ENCODE assay signal across 1 cellular context in the genomic region with DNA sequence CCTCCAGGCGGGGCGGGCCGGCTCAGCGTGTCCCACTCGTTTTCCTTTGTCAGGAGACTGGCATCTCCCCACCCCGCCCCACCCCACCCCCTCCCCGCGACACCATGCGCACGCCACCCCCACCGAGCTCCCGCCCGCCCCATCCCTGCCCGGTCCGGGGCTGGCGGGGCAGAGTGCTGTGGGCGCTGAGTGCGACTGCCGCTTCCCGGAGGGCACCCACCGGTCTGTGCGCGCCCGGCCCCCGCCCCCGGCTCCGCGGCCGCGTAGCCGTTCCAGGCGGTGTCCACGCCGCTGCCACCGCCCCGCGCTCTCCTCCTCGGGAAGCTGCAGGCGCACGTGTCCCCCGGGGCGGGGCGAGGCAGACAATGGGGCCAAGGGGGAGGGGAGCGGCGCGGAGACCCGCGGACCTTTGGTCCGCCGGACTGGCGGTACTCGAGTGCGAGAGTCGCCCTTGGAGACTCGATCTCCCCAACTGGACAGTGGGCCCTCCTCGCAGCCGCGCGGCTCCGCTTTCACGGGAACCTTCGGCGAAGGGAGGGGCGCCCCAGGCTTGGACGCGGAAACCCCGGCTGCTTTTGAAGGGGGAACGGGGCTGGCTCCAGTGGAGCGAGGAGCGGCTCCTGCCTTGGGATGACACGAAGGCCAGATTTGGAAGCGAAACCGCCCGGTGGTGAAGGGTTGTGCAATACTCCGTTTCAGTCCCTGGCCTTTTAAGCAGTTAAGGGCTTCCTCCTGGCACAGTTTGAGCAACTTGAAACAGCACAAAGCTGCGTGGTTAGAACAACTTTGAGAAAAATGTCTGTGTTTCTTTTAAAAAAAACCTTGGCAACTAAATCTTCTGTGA.
TF ChIP-seq lines count a peak whose summit lies in the region.

No MANE protein-coding gene starts in this region.

TF ChIP-seq in K562, 482 proteins besides CTCF, POLR2A, EP300 and RAD21 (continued from another document and continues in another):
- TF ChIP-seq, protein P1, sequence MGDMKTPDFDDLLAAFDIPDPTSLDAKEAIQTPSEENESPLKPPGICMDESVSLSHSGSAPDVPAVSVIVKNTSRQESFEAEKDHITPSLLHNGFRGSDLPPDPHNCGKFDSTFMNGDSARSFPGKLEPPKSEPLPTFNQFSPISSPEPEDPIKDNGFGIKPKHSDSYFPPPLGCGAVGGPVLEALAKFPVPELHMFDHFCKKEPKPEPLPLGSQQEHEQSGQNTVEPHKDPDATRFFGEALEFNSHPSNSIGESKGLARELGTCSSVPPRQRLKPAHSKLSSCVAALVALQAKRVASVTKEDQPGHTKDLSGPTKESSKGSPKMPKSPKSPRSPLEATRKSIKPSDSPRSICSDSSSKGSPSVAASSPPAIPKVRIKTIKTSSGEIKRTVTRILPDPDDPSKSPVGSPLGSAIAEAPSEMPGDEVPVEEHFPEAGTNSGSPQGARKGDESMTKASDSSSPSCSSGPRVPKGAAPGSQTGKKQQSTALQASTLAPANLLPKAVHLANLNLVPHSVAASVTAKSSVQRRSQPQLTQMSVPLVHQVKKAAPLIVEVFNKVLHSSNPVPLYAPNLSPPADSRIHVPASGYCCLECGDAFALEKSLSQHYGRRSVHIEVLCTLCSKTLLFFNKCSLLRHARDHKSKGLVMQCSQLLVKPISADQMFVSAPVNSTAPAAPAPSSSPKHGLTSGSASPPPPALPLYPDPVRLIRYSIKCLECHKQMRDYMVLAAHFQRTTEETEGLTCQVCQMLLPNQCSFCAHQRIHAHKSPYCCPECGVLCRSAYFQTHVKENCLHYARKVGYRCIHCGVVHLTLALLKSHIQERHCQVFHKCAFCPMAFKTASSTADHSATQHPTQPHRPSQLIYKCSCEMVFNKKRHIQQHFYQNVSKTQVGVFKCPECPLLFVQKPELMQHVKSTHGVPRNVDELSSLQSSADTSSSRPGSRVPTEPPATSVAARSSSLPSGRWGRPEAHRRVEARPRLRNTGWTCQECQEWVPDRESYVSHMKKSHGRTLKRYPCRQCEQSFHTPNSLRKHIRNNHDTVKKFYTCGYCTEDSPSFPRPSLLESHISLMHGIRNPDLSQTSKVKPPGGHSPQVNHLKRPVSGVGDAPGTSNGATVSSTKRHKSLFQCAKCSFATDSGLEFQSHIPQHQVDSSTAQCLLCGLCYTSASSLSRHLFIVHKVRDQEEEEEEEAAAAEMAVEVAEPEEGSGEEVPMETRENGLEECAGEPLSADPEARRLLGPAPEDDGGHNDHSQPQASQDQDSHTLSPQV (IDR thresholded peaks at IDR 0.05) = peak; percentile 45; the same call in 1 of the 2 replicates
- TF ChIP-seq YY1 (IDR thresholded peaks at IDR 0.05; ENCODE audit: borderline replicate concordance in 1 of 3, control insufficient read depth in 1 of 3, extremely low read depth in 1 of 3, insufficient read depth in 3 of 3, insufficient read length in 1 of 3, insufficient replicate concordance in 2 of 3, low read depth in 1 of 3, low read length in 2 of 3) (peak in 2 of 3 experiments; percentile 70 to 71), NR1H2 (CRISPR knock-in tag; IDR thresholded peaks at IDR 0.05) (0 out of 2 replicates have a peak, but pooled peaks have one; percentile 48), HNRNPL (IDR thresholded peaks at IDR 0.05; ENCODE audit: low read depth, low read length) (peak; percentile 87), TCF3 (CRISPR knock-in tag; IDR thresholded peaks at IDR 0.05) (0 out of 2 replicates have a peak, but pooled peaks have one; percentile 6), SMARCA4 (IDR thresholded peaks at IDR 0.05) (peak; percentile 51; the same call in 1 of the 2 replicates), SMAD4 (CRISPR knock-in tag; conservative IDR thresholded peaks at IDR 0.05) (peak; percentile 76), TARDBP (IDR thresholded peaks at IDR 0.05) (peak; percentile 93), STAG1 (CRISPR knock-in tag; IDR thresholded peaks at IDR 0.05; ENCODE audit: borderline replicate concordance) (0 out of 2 replicates have a peak, but pooled peaks have one; percentile 19), RBM39 (optimal IDR thresholded peaks at IDR 0.05; ENCODE audit: low read depth, low read length) (no peak), ZSCAN29 (IDR thresholded peaks at IDR 0.05) (peak; percentile 83), ZNF165 (CRISPR knock-in tag; IDR thresholded peaks at IDR 0.05; ENCODE audit: borderline replicate concordance) (no peak), MTA3 (IDR thresholded peaks at IDR 0.05; ENCODE audit: borderline replicate concordance) (peak; percentile 70; the same call in 1 of the 2 replicates), TEAD1 (CRISPR knock-in tag; IDR thresholded peaks at IDR 0.05) (peak in 1 of 2 experiments; percentile 73; a peak in 1 of 4 replicates), GABPB1 (CRISPR knock-in tag; IDR thresholded peaks at IDR 0.05) (0 out of 2 replicates have a peak, but pooled peaks have one; percentile 30), GATAD2A (IDR thresholded peaks at IDR 0.05) (peak; percentile 47; the same call in 1 of the 2 replicates), NFATC3 (IDR thresholded peaks at IDR 0.05) (no peak), KDM1A (IDR thresholded peaks at IDR 0.05) (peak; percentile 84 to 90; a peak in 3 of 4 replicates), SPI1 (IDR thresholded peaks at IDR 0.05; ENCODE audit: borderline replicate concordance, low read depth, low read length) (no peak), FOXA1 (IDR thresholded peaks at IDR 0.05; ENCODE audit: borderline replicate concordance) (no peak), ELF2 (CRISPR knock-in tag; IDR thresholded peaks at IDR 0.05) (peak; percentile 60), TCF7 (IDR thresholded peaks at IDR 0.05; ENCODE audit: borderline replicate concordance) (no peak), FOXJ2 (tag; IDR thresholded peaks at IDR 0.05) (no peak), POLR2B (IDR thresholded peaks at IDR 0.05; ENCODE audit: low read depth, partially characterized antibody) (peak; percentile 63), ZKSCAN3 (CRISPR knock-in tag; IDR thresholded peaks at IDR 0.05) (no peak)
- TF ChIP-seq, protein P2, sequence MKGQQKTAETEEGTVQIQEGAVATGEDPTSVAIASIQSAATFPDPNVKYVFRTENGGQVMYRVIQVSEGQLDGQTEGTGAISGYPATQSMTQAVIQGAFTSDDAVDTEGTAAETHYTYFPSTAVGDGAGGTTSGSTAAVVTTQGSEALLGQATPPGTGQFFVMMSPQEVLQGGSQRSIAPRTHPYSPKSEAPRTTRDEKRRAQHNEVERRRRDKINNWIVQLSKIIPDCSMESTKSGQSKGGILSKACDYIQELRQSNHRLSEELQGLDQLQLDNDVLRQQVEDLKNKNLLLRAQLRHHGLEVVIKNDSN (CRISPR knock-in tag; IDR thresholded peaks at IDR 0.05) = peak; percentile 86
- TF ChIP-seq, protein P3, sequence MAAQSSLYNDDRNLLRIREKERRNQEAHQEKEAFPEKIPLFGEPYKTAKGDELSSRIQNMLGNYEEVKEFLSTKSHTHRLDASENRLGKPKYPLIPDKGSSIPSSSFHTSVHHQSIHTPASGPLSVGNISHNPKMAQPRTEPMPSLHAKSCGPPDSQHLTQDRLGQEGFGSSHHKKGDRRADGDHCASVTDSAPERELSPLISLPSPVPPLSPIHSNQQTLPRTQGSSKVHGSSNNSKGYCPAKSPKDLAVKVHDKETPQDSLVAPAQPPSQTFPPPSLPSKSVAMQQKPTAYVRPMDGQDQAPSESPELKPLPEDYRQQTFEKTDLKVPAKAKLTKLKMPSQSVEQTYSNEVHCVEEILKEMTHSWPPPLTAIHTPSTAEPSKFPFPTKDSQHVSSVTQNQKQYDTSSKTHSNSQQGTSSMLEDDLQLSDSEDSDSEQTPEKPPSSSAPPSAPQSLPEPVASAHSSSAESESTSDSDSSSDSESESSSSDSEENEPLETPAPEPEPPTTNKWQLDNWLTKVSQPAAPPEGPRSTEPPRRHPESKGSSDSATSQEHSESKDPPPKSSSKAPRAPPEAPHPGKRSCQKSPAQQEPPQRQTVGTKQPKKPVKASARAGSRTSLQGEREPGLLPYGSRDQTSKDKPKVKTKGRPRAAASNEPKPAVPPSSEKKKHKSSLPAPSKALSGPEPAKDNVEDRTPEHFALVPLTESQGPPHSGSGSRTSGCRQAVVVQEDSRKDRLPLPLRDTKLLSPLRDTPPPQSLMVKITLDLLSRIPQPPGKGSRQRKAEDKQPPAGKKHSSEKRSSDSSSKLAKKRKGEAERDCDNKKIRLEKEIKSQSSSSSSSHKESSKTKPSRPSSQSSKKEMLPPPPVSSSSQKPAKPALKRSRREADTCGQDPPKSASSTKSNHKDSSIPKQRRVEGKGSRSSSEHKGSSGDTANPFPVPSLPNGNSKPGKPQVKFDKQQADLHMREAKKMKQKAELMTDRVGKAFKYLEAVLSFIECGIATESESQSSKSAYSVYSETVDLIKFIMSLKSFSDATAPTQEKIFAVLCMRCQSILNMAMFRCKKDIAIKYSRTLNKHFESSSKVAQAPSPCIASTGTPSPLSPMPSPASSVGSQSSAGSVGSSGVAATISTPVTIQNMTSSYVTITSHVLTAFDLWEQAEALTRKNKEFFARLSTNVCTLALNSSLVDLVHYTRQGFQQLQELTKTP (IDR thresholded peaks at IDR 0.05; ENCODE audit: low read depth in 1 of 2, partially characterized antibody in 2 of 2) = peak in 1 of 2 experiments; percentile 47
- TF ChIP-seq, protein P4, sequence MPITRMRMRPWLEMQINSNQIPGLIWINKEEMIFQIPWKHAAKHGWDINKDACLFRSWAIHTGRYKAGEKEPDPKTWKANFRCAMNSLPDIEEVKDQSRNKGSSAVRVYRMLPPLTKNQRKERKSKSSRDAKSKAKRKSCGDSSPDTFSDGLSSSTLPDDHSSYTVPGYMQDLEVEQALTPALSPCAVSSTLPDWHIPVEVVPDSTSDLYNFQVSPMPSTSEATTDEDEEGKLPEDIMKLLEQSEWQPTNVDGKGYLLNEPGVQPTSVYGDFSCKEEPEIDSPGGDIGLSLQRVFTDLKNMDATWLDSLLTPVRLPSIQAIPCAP (CRISPR knock-in tag; IDR thresholded peaks at IDR 0.05; ENCODE audit: borderline replicate concordance) = no peak
- TF ChIP-seq, protein P5, sequence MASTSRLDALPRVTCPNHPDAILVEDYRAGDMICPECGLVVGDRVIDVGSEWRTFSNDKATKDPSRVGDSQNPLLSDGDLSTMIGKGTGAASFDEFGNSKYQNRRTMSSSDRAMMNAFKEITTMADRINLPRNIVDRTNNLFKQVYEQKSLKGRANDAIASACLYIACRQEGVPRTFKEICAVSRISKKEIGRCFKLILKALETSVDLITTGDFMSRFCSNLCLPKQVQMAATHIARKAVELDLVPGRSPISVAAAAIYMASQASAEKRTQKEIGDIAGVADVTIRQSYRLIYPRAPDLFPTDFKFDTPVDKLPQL (IDR thresholded peaks at IDR 0.05; ENCODE audit: extremely low read depth, insufficient read length) = no peak
- TF ChIP-seq, protein P6, sequence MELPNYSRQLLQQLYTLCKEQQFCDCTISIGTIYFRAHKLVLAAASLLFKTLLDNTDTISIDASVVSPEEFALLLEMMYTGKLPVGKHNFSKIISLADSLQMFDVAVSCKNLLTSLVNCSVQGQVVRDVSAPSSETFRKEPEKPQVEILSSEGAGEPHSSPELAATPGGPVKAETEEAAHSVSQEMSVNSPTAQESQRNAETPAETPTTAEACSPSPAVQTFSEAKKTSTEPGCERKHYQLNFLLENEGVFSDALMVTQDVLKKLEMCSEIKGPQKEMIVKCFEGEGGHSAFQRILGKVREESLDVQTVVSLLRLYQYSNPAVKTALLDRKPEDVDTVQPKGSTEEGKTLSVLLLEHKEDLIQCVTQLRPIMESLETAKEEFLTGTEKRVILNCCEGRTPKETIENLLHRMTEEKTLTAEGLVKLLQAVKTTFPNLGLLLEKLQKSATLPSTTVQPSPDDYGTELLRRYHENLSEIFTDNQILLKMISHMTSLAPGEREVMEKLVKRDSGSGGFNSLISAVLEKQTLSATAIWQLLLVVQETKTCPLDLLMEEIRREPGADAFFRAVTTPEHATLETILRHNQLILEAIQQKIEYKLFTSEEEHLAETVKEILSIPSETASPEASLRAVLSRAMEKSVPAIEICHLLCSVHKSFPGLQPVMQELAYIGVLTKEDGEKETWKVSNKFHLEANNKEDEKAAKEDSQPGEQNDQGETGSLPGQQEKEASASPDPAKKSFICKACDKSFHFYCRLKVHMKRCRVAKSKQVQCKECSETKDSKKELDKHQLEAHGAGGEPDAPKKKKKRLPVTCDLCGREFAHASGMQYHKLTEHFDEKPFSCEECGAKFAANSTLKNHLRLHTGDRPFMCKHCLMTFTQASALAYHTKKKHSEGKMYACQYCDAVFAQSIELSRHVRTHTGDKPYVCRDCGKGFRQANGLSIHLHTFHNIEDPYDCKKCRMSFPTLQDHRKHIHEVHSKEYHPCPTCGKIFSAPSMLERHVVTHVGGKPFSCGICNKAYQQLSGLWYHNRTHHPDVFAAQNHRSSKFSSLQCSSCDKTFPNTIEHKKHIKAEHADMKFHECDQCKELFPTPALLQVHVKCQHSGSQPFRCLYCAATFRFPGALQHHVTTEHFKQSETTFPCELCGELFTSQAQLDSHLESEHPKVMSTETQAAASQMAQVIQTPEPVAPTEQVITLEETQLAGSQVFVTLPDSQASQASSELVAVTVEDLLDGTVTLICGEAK (IDR thresholded peaks at IDR 0.05) = no peak
- TF ChIP-seq, protein P6 (CRISPR knock-in tag; IDR thresholded peaks at IDR 0.05) = no peak
- TF ChIP-seq, protein P7, sequence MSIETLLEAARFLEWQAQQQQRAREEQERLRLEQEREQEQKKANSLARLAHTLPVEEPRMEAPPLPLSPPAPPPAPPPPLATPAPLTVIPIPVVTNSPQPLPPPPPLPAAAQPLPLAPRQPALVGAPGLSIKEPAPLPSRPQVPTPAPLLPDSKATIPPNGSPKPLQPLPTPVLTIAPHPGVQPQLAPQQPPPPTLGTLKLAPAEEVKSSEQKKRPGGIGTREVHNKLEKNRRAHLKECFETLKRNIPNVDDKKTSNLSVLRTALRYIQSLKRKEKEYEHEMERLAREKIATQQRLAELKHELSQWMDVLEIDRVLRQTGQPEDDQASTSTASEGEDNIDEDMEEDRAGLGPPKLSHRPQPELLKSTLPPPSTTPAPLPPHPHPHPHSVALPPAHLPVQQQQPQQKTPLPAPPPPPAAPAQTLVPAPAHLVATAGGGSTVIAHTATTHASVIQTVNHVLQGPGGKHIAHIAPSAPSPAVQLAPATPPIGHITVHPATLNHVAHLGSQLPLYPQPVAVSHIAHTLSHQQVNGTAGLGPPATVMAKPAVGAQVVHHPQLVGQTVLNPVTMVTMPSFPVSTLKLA (conservative IDR thresholded peaks at IDR 0.05) = peak; percentile 93 to 97
